Comparison of ENCODE assay signal across 24 cellular contexts in the genomic region with DNA sequence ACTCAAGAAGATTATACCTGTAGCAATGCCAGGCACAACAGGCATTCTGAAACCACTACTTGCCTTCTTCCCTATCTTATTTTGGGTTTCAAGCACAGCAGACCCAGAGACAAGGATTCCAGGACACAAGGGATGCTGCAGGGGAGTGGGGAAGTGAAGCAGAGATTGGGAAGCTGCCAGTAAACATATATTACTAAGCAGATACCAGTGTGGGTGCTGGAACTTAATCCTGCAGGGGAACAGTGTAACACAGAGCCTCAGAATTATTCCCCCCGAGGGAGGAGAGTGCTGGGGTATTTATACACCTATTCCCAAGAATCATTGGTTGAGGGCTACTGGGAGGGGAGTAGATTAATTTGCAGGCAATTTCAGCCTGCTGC. TPM values are rescaled to one million over a fixed set of nuclear protein-coding genes. Genes with fewer than 3 reads are reported as not detected.
DNase-seq lines count a peak whose midpoint lies in the region; ATAC-seq and TF ChIP-seq lines count a peak whose summit lies in the region.
"Had no signal": no experiment of that assay in that cellular context is flagged by ENCODE, and none has a peak within 500 bp of the region (broad histone marks: within the 10 kb centered on the region; RNA-seq: fewer than 3 reads in every experiment).

No MANE protein-coding gene starts in this region.

- H3K27ac Mint-ChIP-seq in H9 = no peak overlapping the region; a peak in 1 of 7 replicates
- H3K27ac Mint-ChIP-seq: activated CD4-positive, alpha-beta memory T cell treated with anti-CD3 and anti-CD28 coated beads for 36 hours; activated naive CD4-positive, alpha-beta T cell treated with anti-CD3 and anti-CD28 coated beads, Interleukin-2, amount 10 ng/mL, durations not matched to agents 7 days and 5 days; activated T-helper 1 cell treated with anti-CD3 and anti-CD28 coated beads, Interleukin-12 subunit alpha, Interleukin-12 subunit beta, Interleukin-2, Interleukin-4 antibody, amounts not matched to agents 30 ng/mL and 10 ng/mL and 1 ng/mL, durations not matched to agents 14 hours and 24 hours and 36 hours; stimulated activated naive CD8-positive, alpha-beta T cell treated with anti-CD3 and anti-CD28 coated beads, Interleukin-15, Interleukin-2, amounts not matched to agents 100 ng/mL and 50 ng/mL, for 24 hours; type B pancreatic cell had no signal

- H3K79me1 ChIP-seq in H9 (ENCODE audit: insufficient read depth, low read depth, low read length, poor library complexity, severe bottlenecking) = no peaks in the 10 kb centered on the region

- POLR2A ChIA-PET in PC-9 (lab: Charles Lee; ENCODE audit: unreplicated experiment) = interaction anchor here (0.6 kb wide), 1 partner anchor 36 kb away, joined by 13 read pairs; no protein-coding TSS in a partner anchor

- H3K9me3 Mint-ChIP-seq in H9 = no peaks in the 10 kb centered on the region
- H3K9me3 Mint-ChIP-seq: activated CD4-positive, alpha-beta memory T cell treated with anti-CD3 and anti-CD28 coated beads for 36 hours; activated naive CD4-positive, alpha-beta T cell treated with anti-CD3 and anti-CD28 coated beads, Interleukin-2, amount 10 ng/mL, durations not matched to agents 7 days and 5 days; activated T-helper 1 cell treated with anti-CD3 and anti-CD28 coated beads, Interleukin-12 subunit alpha, Interleukin-12 subunit beta, Interleukin-2, Interleukin-4 antibody, amounts not matched to agents 30 ng/mL and 10 ng/mL and 1 ng/mL, durations not matched to agents 14 hours and 24 hours and 36 hours; CD14-positive monocyte; stimulated activated naive CD8-positive, alpha-beta T cell treated with anti-CD3 and anti-CD28 coated beads, Interleukin-15, Interleukin-2, amounts not matched to agents 100 ng/mL and 50 ng/mL, for 24 hours; type B pancreatic cell had no signal

- H4K8ac ChIP-seq in H9 (replicated peaks; ENCODE audit: insufficient read length, low read depth, low read length) = no peak overlapping the region

- H3F3A ChIP-seq in PC-9 (ENCODE audit: insufficient read depth, low read depth) = peaks cover 18% of the 10 kb centered on the region

- no peak overlapping the region for H3K56ac ChIP-seq in H9 (ENCODE audit: insufficient read length, low read depth, low read length)

- TF ChIP-seq CTCF in PC-9 (conservative IDR thresholded peaks at IDR 0.05) (no peak), epithelial cell of esophagus (IDR thresholded peaks at IDR 0.05; ENCODE audit: insufficient read depth, low read depth, low read length, missing control alignments) (no peak), H9 (conservative IDR thresholded peaks at IDR 0.05) (no peak)

- no peak overlapping the region for H3T11ph ChIP-seq in H9 (ENCODE audit: low read length)

- H3K9me2 ChIP-seq in PC-9 (ENCODE audit: insufficient read depth) = no peaks in the 10 kb centered on the region

- H2AFZ ChIP-seq in PC-9 (0 out of 2 replicates have a peak overlapping the region, but pooled peaks have one; percentile 33), H9 (ENCODE audit: low read length) (no peak overlapping the region)

- no peak overlapping the region for H4K91ac ChIP-seq in H9 (ENCODE audit: insufficient read length, low read depth, low read length)

- H3K4me1 ChIP-seq in PC-9 (replicated peaks; ENCODE audit: insufficient read depth) (peaks cover 47% of the 10 kb centered on the region), rectal smooth muscle tissue (ENCODE audit: control insufficient read depth, insufficient read depth, low read length) (peaks cover 10% of the 10 kb centered on the region), H9 (ENCODE audit: insufficient read depth, low read length) (no peaks in the 10 kb centered on the region)
- H3K4me1 ChIP-seq: prostate gland had no signal

- H3K9me3 ChIP-seq in PC-9 (ENCODE audit: insufficient read depth, low read depth) = no peaks in the 10 kb centered on the region
- no peaks in the 10 kb centered on the region for H3K9me3 ChIP-seq in H9 (ENCODE audit: control insufficient read depth, low read depth, low read length)
- H3K9me3 ChIP-seq: neutrophil, prostate gland had no signal

- no peak overlapping the region for H3K23ac ChIP-seq in H9 (ENCODE audit: insufficient read length, low read depth, low read length)

- no peak overlapping the region for H2BK5ac ChIP-seq in H9 (ENCODE audit: insufficient read length, low read length)

- no peaks in the 10 kb centered on the region for H3K79me2 ChIP-seq in PC-9 (ENCODE audit: low read depth)
- no peaks in the 10 kb centered on the region for H3K79me2 ChIP-seq in H9 (ENCODE audit: insufficient read depth, low read length)

- H3K27me3 Mint-ChIP-seq in H9 (ENCODE audit: low read depth) = no peaks in the 10 kb centered on the region
- H3K27me3 Mint-ChIP-seq: type B pancreatic cell had no signal

- H4K20me1 ChIP-seq in PC-9 (ENCODE audit: insufficient read depth) (no peaks in the 10 kb centered on the region; the same call in 1 of the 2 replicates), H9 (ENCODE audit: control insufficient read depth, insufficient read depth, insufficient read length) (no peaks in the 10 kb centered on the region)

- H2BK12ac ChIP-seq in H9 (ENCODE audit: insufficient read length, low read depth, low read length) = no peak overlapping the region

- no peak overlapping the region for H3K14ac ChIP-seq in H9 (ENCODE audit: insufficient read depth, low read length)

- no peak overlapping the region for H2BK120ac ChIP-seq in H9 (ENCODE audit: low read depth, low read length, poor library complexity, severe bottlenecking)

- no peak overlapping the region for H2AK5ac ChIP-seq in H9 (ENCODE audit: insufficient read length, low read length)

- H3K27ac ChIP-seq in PC-9 = peak overlapping the region; percentile 87
- peak overlapping the region; percentile 21 for H3K27ac ChIP-seq in rectal smooth muscle tissue (ENCODE audit: low read depth, low read length)
- no peak overlapping the region for H3K27ac ChIP-seq in H9 (ENCODE audit: insufficient read length, low read depth, low read length)
- H3K27ac ChIP-seq: neutrophil, prostate gland had no signal

- H3K4me3 ChIP-seq in PC-9 (peak overlapping the region; percentile 7; the same call in 1 of the 2 replicates), epithelial cell of esophagus (ENCODE audit: low read length) (no peak overlapping the region), rectal smooth muscle tissue (ENCODE audit: low read length) (no peak overlapping the region)
- H3K4me3 ChIP-seq: prostate gland had no signal

- peak overlapping the region; percentile 56 for H3K4me2 ChIP-seq in PC-9
- H3K4me2 ChIP-seq in H9 (ENCODE audit: insufficient read depth, insufficient read length, low read length) = no peak overlapping the region

- no peaks in the 10 kb centered on the region for H3K36me3 ChIP-seq in PC-9 (ENCODE audit: low read depth)
- H3K36me3 ChIP-seq in rectal smooth muscle tissue (ENCODE audit: control insufficient read depth, insufficient read depth, low read length) = no peaks in the 10 kb centered on the region
- H3K36me3 ChIP-seq: neutrophil, prostate gland had no signal

- H2BK20ac ChIP-seq in H9 (ENCODE audit: low read depth, low read length, poor library complexity, severe bottlenecking) = no peak overlapping the region

- H3K4me1 Mint-ChIP-seq in H9 = no peaks in the 10 kb centered on the region
- H3K4me1 Mint-ChIP-seq: activated naive CD4-positive, alpha-beta T cell treated with anti-CD3 and anti-CD28 coated beads, Interleukin-2, amount 10 ng/mL, durations not matched to agents 7 days and 5 days; CD14-positive monocyte had no signal

- WGBS in H9 (ENCODE audit: extremely low coverage, insufficient read length, low lambda C conversion rate) = no CpG with 5 or more reads among the region's 1 CpG

- no peaks in the 10 kb centered on the region for H3K36me3 Mint-ChIP-seq in H9 (ENCODE audit: insufficient read depth in 1 of 3, low read depth in 3 of 3)
- H3K36me3 Mint-ChIP-seq: activated CD4-positive, alpha-beta memory T cell treated with anti-CD3 and anti-CD28 coated beads for 36 hours; activated naive CD4-positive, alpha-beta T cell treated with anti-CD3 and anti-CD28 coated beads, Interleukin-2, amount 10 ng/mL, durations not matched to agents 7 days and 5 days; CD14-positive monocyte; type B pancreatic cell had no signal

- BruUV-seq in PC-9 (replicated peaks; lab: Mats Ljungman, UMichigan) = no TSS peak

- no peak overlapping the region for H2BK15ac ChIP-seq in H9 (ENCODE audit: low read depth, low read length)

- intact Hi-C loops in PC-9 (cut with micrococcal nuclease; ENCODE audit: unreplicated experiment) = loop anchor here (2.0 kb wide), 1 partner anchor 33 kb away; the partner anchor contains the start of gene MAML3

- H3K18ac ChIP-seq in H9 (ENCODE audit: insufficient read length, low read depth, low read length) = no peak overlapping the region

- H3K4me3 Mint-ChIP-seq in H9 = no peak overlapping the region
- H3K4me3 Mint-ChIP-seq: activated CD4-positive, alpha-beta memory T cell treated with anti-CD3 and anti-CD28 coated beads for 36 hours; activated naive CD4-positive, alpha-beta T cell treated with anti-CD3 and anti-CD28 coated beads, Interleukin-2, amount 10 ng/mL, durations not matched to agents 7 days and 5 days; activated T-helper 1 cell treated with anti-CD3 and anti-CD28 coated beads, Interleukin-12 subunit alpha, Interleukin-12 subunit beta, Interleukin-2, Interleukin-4 antibody, amounts not matched to agents 30 ng/mL and 10 ng/mL and 1 ng/mL, durations not matched to agents 14 hours and 24 hours and 36 hours; CD14-positive monocyte; stimulated activated naive CD8-positive, alpha-beta T cell treated with anti-CD3 and anti-CD28 coated beads, Interleukin-15, Interleukin-2, amounts not matched to agents 100 ng/mL and 50 ng/mL, for 24 hours; type B pancreatic cell had no signal

- DNase-seq in ELR (ENCODE audit: low read depth) = peak; percentile 20
- DNase-seq in PC-9 = no peak
- DNase-seq in epithelial cell of esophagus (ENCODE audit: low read depth) = peak; percentile 60
- DNase-seq in NCI-H1694 treated with DMSO at 0.1 percent for 48 hours (lab: John Stamatoyannopoulos, UW) = no peak
- no peak for DNase-seq in left lobe of liver (ENCODE audit: low spot score)
- DNase-seq in H9 = no peak
- DNase-seq: activated CD4-positive, alpha-beta memory T cell treated with anti-CD3 and anti-CD28 coated beads for 36 hours; activated CD8-positive, alpha-beta memory T cell treated with anti-CD3 and anti-CD28 coated beads, Interleukin-2, amount 50 U/mL, for 4 hours; activated naive CD4-positive, alpha-beta T cell treated with anti-CD3 and anti-CD28 coated beads, Interleukin-2, amount 10 ng/mL, durations not matched to agents 7 days and 5 days; effector memory CD4-positive, alpha-beta T cell; H7; mesendoderm; NCI-H1105; NCI-H1930; NCI-H2227 treated with DMSO at 0.1 percent for 48 hours; NCI-H526 treated with DMSO at 0.1 percent for 48 hours had no signal

- no peaks in the 10 kb centered on the region for H3K23me2 ChIP-seq in H9 (ENCODE audit: insufficient read length, low read depth, low read length, poor library complexity, severe bottlenecking)

- H3K27me3 ChIP-seq in PC-9 (ENCODE audit: insufficient read depth, low read depth) (no peaks in the 10 kb centered on the region), rectal smooth muscle tissue (ENCODE audit: control insufficient read depth, insufficient read depth, low read length) (no peaks in the 10 kb centered on the region), H9 (ENCODE audit: insufficient read depth, low read length) (no peaks in the 10 kb centered on the region)
- H3K27me3 ChIP-seq: neutrophil had no signal

- no peak overlapping the region for H3K4ac ChIP-seq in H9 (ENCODE audit: low read depth, low read length)

- H4K5ac ChIP-seq in H9 (ENCODE audit: insufficient read length, low read depth, low read length) = no peak overlapping the region

- H3K9ac ChIP-seq in rectal smooth muscle tissue (ENCODE audit: low read length) = no peak overlapping the region
- H3K9ac ChIP-seq in H9 (ENCODE audit: extremely low read depth, insufficient read length, low read length) = no peak overlapping the region

- ATAC-seq in left lobe of liver = no peak
- ATAC-seq: activated CD4-positive, CD25-positive, alpha-beta regulatory T cell treated with anti-CD3 and anti-CD28 coated beads, Interleukin-2, amount 50 U/mL, for 24 hours had no signal

- CTCF ChIA-PET in PC-9 (lab: Charles Lee) = no interaction called here

RNA-seq across cellular contexts. Expression of gene MAML3, which starts 33.3 kb away (rescaled TPM):
- 10.5 and 15.2 TPM in 2 replicates for total RNA-seq in PC-9 (2021)
- 8.4 TPM for total RNA-seq in left lobe of liver
- total RNA-seq in H9 (2021) = 3.9 and 4.1 TPM in 2 replicates

Comparison
In these comparisons a context has a peak if more than half of its experiments do, and no peak if none do; other contexts are left out.
1. DNase-seq: peak in ELR (single experiment) and epithelial cell of esophagus (single experiment); none in PC-9 (0 of 2), NCI-H1694 treated with DMSO at 0.1 percent for 48 hours (single experiment), left lobe of liver (single experiment) and H9 (single experiment).